ENCODE assay signal across 8 cellular contexts in the genomic region with DNA sequence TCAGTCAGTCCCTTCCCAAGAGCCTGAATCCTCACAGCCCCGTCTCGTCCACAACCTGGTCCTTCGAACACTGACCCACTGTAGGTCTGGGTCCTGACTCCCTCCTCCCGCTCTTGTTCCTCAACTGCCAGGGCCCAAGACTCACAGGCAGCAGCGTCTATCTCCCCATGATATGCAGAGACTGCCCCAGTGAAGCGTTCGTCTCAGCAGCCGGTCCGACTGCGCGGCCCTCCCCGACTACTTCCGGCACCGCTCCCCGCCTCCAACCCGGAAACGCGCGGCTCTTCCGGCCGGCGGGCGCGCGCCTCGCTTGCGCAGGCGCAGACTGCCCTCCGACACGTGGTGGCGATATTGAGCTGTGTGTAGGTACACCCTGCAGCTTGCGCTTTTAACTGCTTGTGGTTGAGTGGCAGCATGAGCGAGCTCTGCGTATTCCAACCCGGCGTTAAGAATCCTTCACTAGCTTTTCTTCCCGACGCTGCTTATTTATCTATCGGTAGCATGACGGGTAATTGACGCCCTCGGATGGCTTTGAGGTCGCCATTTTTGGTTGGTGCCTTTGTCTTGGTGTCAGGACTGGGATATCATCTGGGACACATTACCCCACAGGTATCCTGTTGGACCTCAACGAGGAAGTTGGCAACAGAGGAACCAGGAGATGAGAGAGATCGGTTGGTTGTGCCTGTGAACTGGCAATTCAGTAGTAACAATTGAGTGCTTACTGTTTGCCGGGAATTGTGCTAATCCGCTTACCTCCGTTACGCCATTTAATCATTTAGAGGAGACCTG. TPM values are rescaled to one million over a fixed set of nuclear protein-coding genes. Genes with fewer than 3 reads are reported as not detected.
DNase-seq lines count a peak whose midpoint lies in the region; ATAC-seq and TF ChIP-seq lines count a peak whose summit lies in the region.

A gene with protein sequence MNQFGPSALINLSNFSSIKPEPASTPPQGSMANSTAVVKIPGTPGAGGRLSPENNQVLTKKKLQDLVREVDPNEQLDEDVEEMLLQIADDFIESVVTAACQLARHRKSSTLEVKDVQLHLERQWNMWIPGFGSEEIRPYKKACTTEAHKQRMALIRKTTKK (minus strand): TSS at position 221 of the 789 bp plus-strand sequence. CDS start 20,986 bp downstream, outside the sequence.

- H3K4me1 Mint-ChIP-seq in CD4-positive, alpha-beta T cell (ENCODE audit: low read depth), result peaks cover 62% of the 10 kb centered on the region
- H3K4me1 Mint-ChIP-seq in activated CD4-positive, alpha-beta memory T cell treated with anti-CD3 and anti-CD28 coated beads for 36 hours (ENCODE audit: low read depth), result peaks cover 45% of the 10 kb centered on the region

- H3K36me3 Mint-ChIP-seq in CD4-positive, alpha-beta T cell (ENCODE audit: low read depth), result peaks cover 18% of the 10 kb centered on the region
- peaks cover 7% of the 10 kb centered on the region for H3K36me3 Mint-ChIP-seq in activated CD4-positive, alpha-beta memory T cell treated with anti-CD3 and anti-CD28 coated beads for 36 hours

- peak; percentile 87 to 95 (median 90) for DNase-seq in CD4-positive, alpha-beta T cell
- DNase-seq in NCI-H82 (lab: John Stamatoyannopoulos, UW), result peak; percentile 97
- peak; percentile 95 for DNase-seq in activated CD4-positive, alpha-beta memory T cell treated with anti-CD3 and anti-CD28 coated beads for 36 hours
- DNase-seq in lower lobe of right lung, result peak; percentile 93
- DNase-seq in stimulated activated CD4-positive, alpha-beta T cell treated with anti-CD3 and anti-CD28 coated beads, TNF-alpha, amount 100 ng/mL, for 24 hours (ENCODE audit: low read depth in 3 of 3), result peak; percentile 82 to 87 (median 86)

- peak; percentile 81 for ATAC-seq in CD4-positive, alpha-beta T cell (ENCODE audit: poor library complexity)
- ATAC-seq in GM19397 (IDR thresholded peaks at IDR 0.05; ENCODE audit: unreplicated experiment) (peak; percentile 83), HG03571 (IDR thresholded peaks at IDR 0.05; ENCODE audit: unreplicated experiment) (peak; percentile 67), lower lobe of right lung (peak; percentile 97)

- H3K4me3 Mint-ChIP-seq in CD4-positive, alpha-beta T cell, result peak within 1 kb of the TSS; percentile 92
- peak within 1 kb of the TSS; percentile 93 for H3K4me3 Mint-ChIP-seq in activated CD4-positive, alpha-beta memory T cell treated with anti-CD3 and anti-CD28 coated beads for 36 hours

- H3K9me3 ChIP-seq in CD4-positive, alpha-beta T cell (ENCODE audit: control insufficient read depth, low read length), result no peaks in the 10 kb centered on the region
- H3K9me3 ChIP-seq in duodenal mucosa (ENCODE audit: control insufficient read depth in 1 of 2, low read length in 2 of 2), result no peaks in the 10 kb centered on the region
- H3K9me3 ChIP-seq in lower lobe of right lung, result no peaks in the 10 kb centered on the region

- H3K4me3 ChIP-seq in duodenal mucosa (ENCODE audit: low read depth in 1 of 2, low read length in 2 of 2) (peak within 1 kb of the TSS; percentile 91 to 96), lower lobe of right lung (peak within 1 kb of the TSS; percentile 81)

- peak within 1 kb of the TSS; percentile 96 to 98 for H3K9ac ChIP-seq in duodenal mucosa (ENCODE audit: low read depth in 1 of 2, low read length in 2 of 2)

- H3K27ac Mint-ChIP-seq in CD4-positive, alpha-beta T cell, result peak within 1 kb of the TSS; percentile 97
- H3K27ac Mint-ChIP-seq in activated CD4-positive, alpha-beta memory T cell treated with anti-CD3 and anti-CD28 coated beads for 36 hours, result peak within 1 kb of the TSS; percentile 96

- H3K27ac ChIP-seq in CD4-positive, alpha-beta T cell (ENCODE audit: low read depth, low read length), result peak within 1 kb of the TSS; percentile 94
- H3K27ac ChIP-seq in duodenal mucosa (ENCODE audit: low read depth, low read length) (peak within 1 kb of the TSS; percentile 93), lower lobe of right lung (peak within 1 kb of the TSS; percentile 95)

- TF ChIP-seq CTCF in CD4-positive, alpha-beta T cell (IDR thresholded peaks at IDR 0.05), result peak; percentile 63
- TF ChIP-seq CTCF in lower lobe of right lung (IDR thresholded peaks at IDR 0.05), result peak; percentile 46

- no peaks in the 10 kb centered on the region for H3K36me3 ChIP-seq in duodenal mucosa (ENCODE audit: control insufficient read depth in 1 of 2, insufficient read depth in 2 of 2, low read length in 2 of 2)
- no peaks in the 10 kb centered on the region for H3K36me3 ChIP-seq in lower lobe of right lung

- H3K9me3 Mint-ChIP-seq in CD4-positive, alpha-beta T cell, result no peaks in the 10 kb centered on the region
- no peaks in the 10 kb centered on the region for H3K9me3 Mint-ChIP-seq in activated CD4-positive, alpha-beta memory T cell treated with anti-CD3 and anti-CD28 coated beads for 36 hours

- no peaks in the 10 kb centered on the region for H3K27me3 ChIP-seq in CD4-positive, alpha-beta T cell (ENCODE audit: control insufficient read depth, insufficient read depth, low read length)
- H3K27me3 ChIP-seq in duodenal mucosa (ENCODE audit: control insufficient read depth in 1 of 2, insufficient read depth in 2 of 2, low read length in 2 of 2) (no peaks in the 10 kb centered on the region), lower lobe of right lung (ENCODE audit: low read depth) (no peaks in the 10 kb centered on the region)

- POLR2A ChIA-PET in CD4-positive, alpha-beta T cell (lab: Charles Lee), result interaction anchor here (0.6 to 5.7 kb wide), 40 partner anchors 13 to 1753 kb away, joined by 3 to 198 read pairs (median 4); a partner anchor contains a TSS
- POLR2A ChIA-PET in activated CD4-positive, alpha-beta memory T cell treated with anti-CD3 and anti-CD28 coated beads for 36 hours (lab: Charles Lee), result interaction anchor here (0.7 to 5.8 kb wide), 15 partner anchors 10 to 538 kb away, joined by 3 to 80 read pairs (median 5); a partner anchor contains a TSS

- no peaks in the 10 kb centered on the region for H3K27me3 Mint-ChIP-seq in CD4-positive, alpha-beta T cell
- no peaks in the 10 kb centered on the region for H3K27me3 Mint-ChIP-seq in activated CD4-positive, alpha-beta memory T cell treated with anti-CD3 and anti-CD28 coated beads for 36 hours

- CTCF ChIA-PET in CD4-positive, alpha-beta T cell (lab: Charles Lee), result interaction anchor here (0.8 to 2.8 kb wide), 10 partner anchors 8 to 537 kb away, joined by 3 to 43 read pairs (median 4); a partner anchor contains a TSS
- CTCF ChIA-PET in activated CD4-positive, alpha-beta memory T cell treated with anti-CD3 and anti-CD28 coated beads for 36 hours (lab: Charles Lee), result interaction anchor here (0.6 to 2.1 kb wide), 9 partner anchors 22 to 234 kb away, joined by 4 to 22 read pairs (median 4); a partner anchor contains a TSS

- peaks cover 26 to 28% of the 10 kb centered on the region in 2 donors for H3K4me1 ChIP-seq in duodenal mucosa (ENCODE audit: control insufficient read depth in 1 of 2, insufficient read depth in 2 of 2, low read length in 2 of 2)
- peaks cover 35% of the 10 kb centered on the region for H3K4me1 ChIP-seq in lower lobe of right lung

- intact Hi-C loops in CD4-positive, alpha-beta T cell (cut with DNase I, micrococcal nuclease), result loop anchor here (1.0 to 10.0 kb wide), 11 partner anchors 25 to 554 kb away; a partner anchor contains a TSS
- intact Hi-C loops in activated CD4-positive, alpha-beta memory T cell treated with anti-CD3 and anti-CD28 coated beads for 36 hours (cut with micrococcal nuclease), result loop anchor here (1.0 to 10.0 kb wide), 8 partner anchors 25 to 538 kb away; a partner anchor contains a TSS
- intact Hi-C loops in lower lobe of right lung (cut with DNase I), result no loop called here

RNA-seq across cellular contexts. Expression of the gene that starts here (rescaled TPM):
- 1 to 10 TPM; 7.0 to 8.0 TPM for total RNA-seq in CD4-positive, alpha-beta T cell
- 10 to 100 TPM; 26.8 to 27.5 TPM for total RNA-seq in activated CD4-positive, alpha-beta memory T cell treated with anti-CD3 and anti-CD28 coated beads for 36 hours
- total RNA-seq in lower lobe of right lung, result 21.8 TPM

Comparison
In these comparisons a context has a peak if more than half of its experiments do, and no peak if none do; other contexts are left out.
1. Peak in every context shown above with its lines: DNase-seq, ATAC-seq, H3K4me3 ChIP-seq and H3K27ac ChIP-seq.